10 cellular contexts compared by ENCODE assay signal in the genomic region with DNA sequence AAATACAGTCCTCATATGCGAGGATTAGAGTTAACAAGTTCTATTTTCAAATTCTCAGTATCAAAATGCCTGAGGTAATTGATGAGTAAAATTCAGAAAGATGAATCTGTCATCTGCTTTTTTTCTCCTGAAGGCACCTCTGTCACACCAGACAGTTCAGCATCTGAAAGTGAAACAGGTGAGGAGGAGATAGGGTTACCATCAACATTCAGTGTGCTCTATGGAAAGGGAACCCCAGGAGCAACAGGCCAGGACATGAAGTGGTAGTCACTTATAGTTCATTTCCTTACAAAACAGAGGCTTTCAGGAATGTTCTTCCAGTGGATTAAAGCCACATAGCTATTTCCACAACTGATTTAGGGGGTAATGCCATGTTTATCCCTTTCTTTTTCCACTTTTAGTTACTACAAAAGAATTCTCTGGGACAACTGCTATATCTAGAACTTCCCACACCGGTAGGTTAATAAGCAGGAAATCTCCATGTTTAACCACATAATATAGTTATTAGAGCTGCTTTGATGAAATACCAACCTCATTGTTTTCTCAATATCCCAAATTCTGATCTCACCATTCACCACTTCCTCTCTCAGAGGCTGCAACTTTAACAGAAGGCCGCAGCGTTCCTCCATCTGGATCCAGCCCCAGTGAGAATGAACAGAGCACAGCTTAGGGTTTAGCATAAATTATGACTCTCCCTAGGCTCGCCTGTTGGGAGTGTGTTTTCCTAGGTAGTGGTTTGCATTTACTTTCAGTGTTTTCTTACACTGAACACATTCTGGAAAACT.
DNase-seq lines count a peak whose midpoint lies in the region; ATAC-seq, FAIRE-seq and TF ChIP-seq lines count a peak whose summit lies in the region.
"Had no signal": no experiment of that assay in that cellular context is flagged by ENCODE, and none has a peak within 500 bp of the region (broad histone marks: within the 10 kb centered on the region; RNA-seq: fewer than 3 reads in every experiment).

No MANE protein-coding gene starts in this region.

- no peak overlapping the region for H3K18ac ChIP-seq in mesenchymal stem cell (ENCODE audit: low read depth in 1 of 2, low read length in 2 of 2)

- H2BK120ac ChIP-seq in mesenchymal stem cell (ENCODE audit: low read depth, low read length): no peak overlapping the region

- no peaks in the 10 kb centered on the region for H3K27me3 ChIP-seq in HL-60 (ENCODE audit: insufficient read depth, poor library complexity, severe bottlenecking)
- H3K27me3 ChIP-seq in mesenchymal stem cell (ENCODE audit: control insufficient read depth in 1 of 2, insufficient read depth in 1 of 2, low read length in 2 of 2): no peaks in the 10 kb centered on the region
- H3K27me3 ChIP-seq: Peyer's patch had no signal

- no peak overlapping the region for H2AK5ac ChIP-seq in mesenchymal stem cell (ENCODE audit: low read length, severe bottlenecking)

- TF ChIP-seq POLR2A in GM12891 (IDR thresholded peaks at IDR 0.05; ENCODE audit: low read depth, low read length): no peak

- no peaks in the 10 kb centered on the region for H3K27me3 Mint-ChIP-seq in effector memory CD8-positive, alpha-beta T cell

- H3K79me1 ChIP-seq in mesenchymal stem cell (replicated peaks; ENCODE audit: low read length, poor library complexity, severe bottlenecking): no peaks in the 10 kb centered on the region

- no peak overlapping the region for H3K23ac ChIP-seq in mesenchymal stem cell (ENCODE audit: low read length in 2 of 2)

- H3K4me1 ChIP-seq in mesenchymal stem cell (ENCODE audit: control insufficient read depth, insufficient read depth, low read depth, low read length): no peaks in the 10 kb centered on the region
- H3K4me1 ChIP-seq: Peyer's patch had no signal

- no peak overlapping the region for H2AFZ ChIP-seq in mesenchymal stem cell (ENCODE audit: low read depth, low read length)

- H3K9me3 Mint-ChIP-seq in effector memory CD8-positive, alpha-beta T cell: no peaks in the 10 kb centered on the region

- H3K4me3 ChIP-seq in HL-60 (replicated peaks; ENCODE audit: insufficient read depth, low read length) (no peak overlapping the region), epithelial cell of esophagus (ENCODE audit: low read length) (no peak overlapping the region), mesenchymal stem cell (ENCODE audit: insufficient read depth in 1 of 2, low read depth in 1 of 2, low read length in 2 of 2) (no peak overlapping the region)
- H3K4me3 ChIP-seq: Peyer's patch had no signal

- no peak overlapping the region for H4K8ac ChIP-seq in mesenchymal stem cell (ENCODE audit: low read length)

- no peak overlapping the region for H3K14ac ChIP-seq in mesenchymal stem cell (ENCODE audit: low read length in 2 of 2)

- H2BK12ac ChIP-seq in mesenchymal stem cell (ENCODE audit: low read length in 2 of 2): no peak overlapping the region

- H3K4me3 Mint-ChIP-seq in effector memory CD8-positive, alpha-beta T cell: no peak overlapping the region

- H2BK5ac ChIP-seq in mesenchymal stem cell (ENCODE audit: low read depth, low read length, poor library complexity, severe bottlenecking): no peak overlapping the region

- TF ChIP-seq CTCF in HL-60 (IDR thresholded peaks at IDR 0.05; ENCODE audit: insufficient read depth, low read length): no peak
- TF ChIP-seq CTCF in epithelial cell of esophagus (IDR thresholded peaks at IDR 0.05; ENCODE audit: insufficient read depth, low read depth, low read length, missing control alignments): no peak

- no peaks in the 10 kb centered on the region for H3K36me3 Mint-ChIP-seq in effector memory CD8-positive, alpha-beta T cell (ENCODE audit: insufficient read depth)

- 61% methylated on average over 4 of the region's 5 CpGs for WGBS in mesenchymal stem cell

- H3K4me1 Mint-ChIP-seq in effector memory CD8-positive, alpha-beta T cell (ENCODE audit: low read depth in 2 of 2): no peaks in the 10 kb centered on the region

- H3K4me2 ChIP-seq in mesenchymal stem cell (ENCODE audit: low read length, poor library complexity, severe bottlenecking): no peak overlapping the region

- H3K36me3 ChIP-seq in mesenchymal stem cell (ENCODE audit: control insufficient read depth in 1 of 2, insufficient read depth in 2 of 2, low read depth in 1 of 2, low read length in 2 of 2): no peaks in the 10 kb centered on the region
- H3K36me3 ChIP-seq: Peyer's patch had no signal

- ATAC-seq in GM21717 (IDR thresholded peaks at IDR 0.05; ENCODE audit: unreplicated experiment) (peak; percentile 78), HG02970 (IDR thresholded peaks at IDR 0.05; ENCODE audit: low FRiP score, unreplicated experiment) (no peak)
- ATAC-seq in effector memory CD8-positive, alpha-beta T cell (replicated peaks): no peak

- no peak for DNase-seq in GM12891 (ENCODE audit: insufficient read length, low spot score)
- DNase-seq in HL-60 (ENCODE audit: low read depth in 1 of 2, low spot score in 1 of 2): peak; percentile 43 to 77
- DNase-seq in epithelial cell of esophagus (ENCODE audit: low read depth): peak; percentile 64
- DNase-seq in NCI-H2107 treated with DMSO at 0.1 percent for 48 hours (lab: John Stamatoyannopoulos, UW; ENCODE audit: unreplicated experiment): no peak
- no peak for DNase-seq in effector memory CD8-positive, alpha-beta T cell
- no peak for DNase-seq in mesenchymal stem cell
- DNase-seq: activated CD8-positive, alpha-beta memory T cell treated with anti-CD3 and anti-CD28 coated beads, Interleukin-2, amount 50 U/mL, for 4 hours; Peyer's patch had no signal

- H2BK15ac ChIP-seq in mesenchymal stem cell (ENCODE audit: low read depth, poor library complexity, severe bottlenecking): no peak overlapping the region

- H3K27ac Mint-ChIP-seq in effector memory CD8-positive, alpha-beta T cell: no peak overlapping the region

- FAIRE-seq in GM12891 (lab: Jason Lieb, UNC): peak; percentile 52

- no peak overlapping the region for H4K91ac ChIP-seq in mesenchymal stem cell (ENCODE audit: low read length)

- H3K9ac ChIP-seq in mesenchymal stem cell (ENCODE audit: low read length): no peak overlapping the region

- no peaks in the 10 kb centered on the region for H3K9me3 ChIP-seq in mesenchymal stem cell (ENCODE audit: control insufficient read depth, low read length)
- H3K9me3 ChIP-seq: Peyer's patch had no signal

- no peak overlapping the region for H3K4ac ChIP-seq in mesenchymal stem cell (ENCODE audit: low read depth in 1 of 2, low read length in 2 of 2)

- H3K27ac ChIP-seq in HL-60 (replicated peaks) (peak overlapping the region; percentile 24), mesenchymal stem cell (ENCODE audit: low read length, poor library complexity, severe bottlenecking) (no peak overlapping the region)
- H3K27ac ChIP-seq: Peyer's patch had no signal

TF ChIP-seq in GM12891, 5 proteins besides CTCF, POLR2A, EP300 and RAD21:
- TF ChIP-seq POLR2AphosphoS5 (IDR thresholded peaks at IDR 0.05; ENCODE audit: low read depth, low read length) (no peak), SPI1 (IDR thresholded peaks at IDR 0.05; ENCODE audit: low read depth, low read length) (peak; percentile 88)

Comparison
In these comparisons a context has a peak if more than half of its experiments do, and no peak if none do; other contexts are left out.
1. DNase-seq: peak in HL-60 (2 of 2) and epithelial cell of esophagus (single experiment); none in GM12891 (single experiment), NCI-H2107 treated with DMSO at 0.1 percent for 48 hours (single experiment), effector memory CD8-positive, alpha-beta T cell (0 of 3) and mesenchymal stem cell (single experiment).